In the genomic region with DNA sequence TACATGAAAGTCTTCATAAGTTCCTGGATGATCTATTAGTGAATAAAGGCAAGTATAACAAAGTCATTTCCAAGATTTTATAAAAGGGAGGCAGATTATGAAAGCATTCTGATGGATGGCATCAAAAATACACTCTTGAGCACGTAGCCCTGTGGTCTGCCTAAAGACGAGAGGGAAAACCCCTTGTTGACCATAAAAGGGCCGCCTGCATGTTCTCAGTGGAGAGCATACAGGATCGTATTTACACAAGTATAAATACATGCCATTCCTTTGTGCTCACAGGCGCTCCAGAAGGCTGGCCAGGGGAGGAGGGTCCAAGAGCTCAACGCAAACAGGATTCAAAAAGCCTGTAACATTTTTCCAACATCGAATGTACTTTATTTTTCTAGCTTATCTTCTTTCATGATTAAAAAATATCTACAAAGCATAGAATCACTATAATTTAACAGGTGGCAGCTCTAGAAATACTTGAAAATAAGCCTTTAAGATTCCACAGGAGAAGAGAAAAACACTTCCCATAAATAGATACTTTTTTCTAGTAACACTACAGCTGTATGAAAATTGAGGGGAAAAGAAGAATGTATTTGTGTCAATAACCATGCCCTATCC, we compare ENCODE assay signal across 9 cellular contexts. TPM values are rescaled to one million over a fixed set of nuclear protein-coding genes. Genes with fewer than 3 reads are reported as not detected.
DNase-seq lines count a peak whose midpoint lies in the region; ATAC-seq, FAIRE-seq and TF ChIP-seq lines count a peak whose summit lies in the region.
"Had no signal": no experiment of that assay in that cellular context is flagged by ENCODE, and none has a peak within 500 bp of the region (broad histone marks: within the 10 kb centered on the region; RNA-seq: fewer than 3 reads in every experiment).

No MANE protein-coding gene starts in this region.

- POLR2A ChIA-PET in MCF 10A (lab: Yijun Ruan, JAX) (interaction anchor here (1.0 kb wide), 1 partner anchor 117 kb away, joined by 4 read pairs; no protein-coding TSS in a partner anchor), HepG2 (lab: Yijun Ruan, JAX) (interaction anchor here (0.9 to 1.8 kb wide), 5 partner anchors 8 to 30 kb away, joined by 3 to 13 read pairs (median 4); no protein-coding TSS in a partner anchor)
- POLR2A ChIA-PET in CD8-positive, alpha-beta T cell (lab: Charles Lee) = no interaction called here

- TF ChIP-seq RAD21 in HepG2 (CRISPR knock-in tag; IDR thresholded peaks at IDR 0.05) = no peak

- no peaks in the 10 kb centered on the region for H3K27me3 Mint-ChIP-seq in MCF 10A (ENCODE audit: insufficient read depth, unreplicated experiment)
- no peaks in the 10 kb centered on the region for H3K27me3 Mint-ChIP-seq in activated naive CD8-positive, alpha-beta T cell treated with anti-CD3 and anti-CD28 coated beads for 36 hours
- H3K27me3 Mint-ChIP-seq in CD8-positive, alpha-beta T cell (ENCODE audit: low read depth) = no peaks in the 10 kb centered on the region

- ATAC-seq in HepG2 (peak; percentile 100), HG03135 (IDR thresholded peaks at IDR 0.05; ENCODE audit: unreplicated experiment) (no peak)
- no peak for ATAC-seq in CD8-positive, alpha-beta T cell

- intact Hi-C loops in MCF 10A (cut with micrococcal nuclease) (no loop called here), HepG2 (cut with micrococcal nuclease; ENCODE audit: unreplicated experiment) (loop anchor here (1.0 kb wide), 1 partner anchor 11 kb away; no protein-coding TSS in a partner anchor)
- intact Hi-C loops in CD8-positive, alpha-beta T cell (cut with DNase I, micrococcal nuclease) = no loop called here

- peak overlapping the region in 2 of 3 experiments; percentile 57; a peak in 2 of 6 replicates for H3K4me3 ChIP-seq in HepG2 (replicated peaks in 1 of 3; ENCODE audit: insufficient read depth in 1 of 3, low read depth in 2 of 3, low read length in 3 of 3)
- H3K4me3 ChIP-seq in effector memory CD4-positive, alpha-beta T cell (ENCODE audit: insufficient read depth, low read depth, low read length, poor library complexity, severe bottlenecking) = no peak overlapping the region
- no peak overlapping the region for H3K4me3 ChIP-seq in CD8-positive, alpha-beta T cell (ENCODE audit: low read depth, low read length)

- no peak for TF ChIP-seq CTCF in MCF 10A (IDR thresholded peaks at IDR 0.05; ENCODE audit: unreplicated experiment)
- no peak for TF ChIP-seq CTCF in HepG2 (CRISPR knock-in tag; IDR thresholded peaks at IDR 0.05)
- no peak for TF ChIP-seq CTCF in CD8-positive, alpha-beta T cell (IDR thresholded peaks at IDR 0.05)

- peak overlapping the region; percentile 12 for H3K27ac Mint-ChIP-seq in MCF 10A (ENCODE audit: low read depth, unreplicated experiment)
- H3K27ac Mint-ChIP-seq in activated naive CD8-positive, alpha-beta T cell treated with anti-CD3 and anti-CD28 coated beads for 36 hours = no peak overlapping the region
- no peak overlapping the region for H3K27ac Mint-ChIP-seq in CD8-positive, alpha-beta T cell

- peak overlapping the region; percentile 69 for H3K9ac ChIP-seq in HepG2 (ENCODE audit: insufficient read depth, low read depth, low read length)

- CTCF ChIA-PET in MCF 10A (lab: Yijun Ruan, JAX) = no interaction called here
- CTCF ChIA-PET in HepG2 (lab: Yijun Ruan, JAX; ENCODE audit: low intra/inter-chr PET ratio, low total read pairs) = no interaction called here
- CTCF ChIA-PET in CD8-positive, alpha-beta T cell (lab: Charles Lee) = no interaction called here

- H3K4me3 Mint-ChIP-seq in MCF 10A (ENCODE audit: unreplicated experiment) = no peak overlapping the region
- no peak overlapping the region for H3K4me3 Mint-ChIP-seq in activated naive CD8-positive, alpha-beta T cell treated with anti-CD3 and anti-CD28 coated beads for 36 hours
- no peak overlapping the region for H3K4me3 Mint-ChIP-seq in CD8-positive, alpha-beta T cell

- in situ Hi-C loops in ACHN (cut with HindIII; ENCODE audit: low pct_ligation_motif_present, low pct_unique_long_range_greater_than_20kb, low sequenced_read_pairs) (no loop called here), HepG2 (cut with HindIII; ENCODE audit: extremely low pct_ligation_motif_present, low pct_unique_long_range_greater_than_20kb) (no loop called here)

- H2AFZ ChIP-seq in HepG2 (ENCODE audit: low read length) = no peak overlapping the region

- 4% methylated on average over 7 of the region's 7 CpGs for WGBS in HepG2 (ENCODE audit: low lambda C conversion rate)

- peaks cover 44% of the 10 kb centered on the region for H3K4me1 ChIP-seq in HepG2 (ENCODE audit: insufficient read depth, low read length)
- H3K4me1 ChIP-seq in effector memory CD4-positive, alpha-beta T cell (ENCODE audit: control insufficient read depth, insufficient read depth, low read length, poor library complexity, severe bottlenecking) = no peaks in the 10 kb centered on the region
- H3K4me1 ChIP-seq in CD8-positive, alpha-beta T cell (ENCODE audit: insufficient read depth, low read length) = no peaks in the 10 kb centered on the region

- H3K9me3 Mint-ChIP-seq in MCF 10A (ENCODE audit: unreplicated experiment) = no peaks in the 10 kb centered on the region
- H3K9me3 Mint-ChIP-seq in activated naive CD8-positive, alpha-beta T cell treated with anti-CD3 and anti-CD28 coated beads for 36 hours = no peaks in the 10 kb centered on the region
- H3K9me3 Mint-ChIP-seq in CD8-positive, alpha-beta T cell = no peaks in the 10 kb centered on the region

- peak; percentile 95 for DNase-seq in ACHN
- peak; percentile 1 to 93 (median 67) for DNase-seq in NCI-H1417 (lab: John Stamatoyannopoulos, UW)
- peak; percentile 77 for DNase-seq in MCF 10A (ENCODE audit: unreplicated experiment)
- DNase-seq in HepG2 (ENCODE audit: low spot score) = peak; percentile 98
- no peak for DNase-seq in activated naive CD8-positive, alpha-beta T cell treated with anti-CD3 and anti-CD28 coated beads for 36 hours
- DNase-seq in effector memory CD4-positive, alpha-beta T cell = no peak
- DNase-seq in CD8-positive, alpha-beta T cell = no peak

- peak overlapping the region; percentile 77 for H3K4me2 ChIP-seq in HepG2 (ENCODE audit: low read depth, low read length)

- no peaks in the 10 kb centered on the region for H3K27me3 ChIP-seq in HepG2 (ENCODE audit: control insufficient read depth in 1 of 2, insufficient read depth in 2 of 2, low read length in 2 of 2)
- no peaks in the 10 kb centered on the region for H3K27me3 ChIP-seq in effector memory CD4-positive, alpha-beta T cell (replicated peaks; ENCODE audit: control insufficient read depth, insufficient read depth, low read length, poor library complexity, severe bottlenecking)
- no peaks in the 10 kb centered on the region for H3K27me3 ChIP-seq in CD8-positive, alpha-beta T cell (ENCODE audit: insufficient read depth, low read length)

- peak; percentile 55 for FAIRE-seq in HepG2 (lab: Jason Lieb, UNC)

- peak; percentile 26 to 85; a peak in 2 of 4 replicates for TF ChIP-seq EP300 in HepG2 (IDR thresholded peaks at IDR 0.05; ENCODE audit: low read depth in 2 of 2, low read length in 2 of 2)
- TF ChIP-seq EP300 in HepG2 (CRISPR knock-in tag; IDR thresholded peaks at IDR 0.05; ENCODE audit: borderline replicate concordance) = peak; percentile 76; the same call in 1 of the 2 replicates

- peaks cover 48% of the 10 kb centered on the region for H3K4me1 Mint-ChIP-seq in MCF 10A (ENCODE audit: insufficient read depth, unreplicated experiment)
- H3K4me1 Mint-ChIP-seq in activated naive CD8-positive, alpha-beta T cell treated with anti-CD3 and anti-CD28 coated beads for 36 hours = no peaks in the 10 kb centered on the region
- no peaks in the 10 kb centered on the region for H3K4me1 Mint-ChIP-seq in CD8-positive, alpha-beta T cell (ENCODE audit: low read depth)

- H3K36me3 Mint-ChIP-seq in MCF 10A (ENCODE audit: insufficient read depth, unreplicated experiment) = no peaks in the 10 kb centered on the region
- no peaks in the 10 kb centered on the region for H3K36me3 Mint-ChIP-seq in activated naive CD8-positive, alpha-beta T cell treated with anti-CD3 and anti-CD28 coated beads for 36 hours
- H3K36me3 Mint-ChIP-seq in CD8-positive, alpha-beta T cell = no peaks in the 10 kb centered on the region

- H3K9me3 ChIP-seq in HepG2 (ENCODE audit: low read length) = no peaks in the 10 kb centered on the region
- no peaks in the 10 kb centered on the region for H3K9me3 ChIP-seq in effector memory CD4-positive, alpha-beta T cell (ENCODE audit: control insufficient read depth, low read length)
- no peaks in the 10 kb centered on the region for H3K9me3 ChIP-seq in CD8-positive, alpha-beta T cell (ENCODE audit: low read length)

- BruUV-seq in MCF 10A (replicated peaks; lab: Mats Ljungman, UMichigan) = no TSS peak
- BruUV-seq in HepG2 (replicated peaks; lab: Mats Ljungman, UMichigan) = TSS peak; percentile 99

- no peaks in the 10 kb centered on the region for H3K36me3 ChIP-seq in HepG2 (replicated peaks in 1 of 2; ENCODE audit: control insufficient read depth in 1 of 2, insufficient read depth in 2 of 2, low read length in 2 of 2)
- no peaks in the 10 kb centered on the region for H3K36me3 ChIP-seq in effector memory CD4-positive, alpha-beta T cell (ENCODE audit: control insufficient read depth, insufficient read depth, low read length)
- H3K36me3 ChIP-seq in CD8-positive, alpha-beta T cell (ENCODE audit: insufficient read depth, low read length) = no peaks in the 10 kb centered on the region

- TF ChIP-seq POLR2A in HepG2 (IDR thresholded peaks at IDR 0.05; ENCODE audit: insufficient read depth in 1 of 2, low read depth in 2 of 2, low read length in 2 of 2) = no peak

- H4K20me1 ChIP-seq in HepG2 (ENCODE audit: insufficient read depth, low read length) = no peaks in the 10 kb centered on the region

- H3K79me2 ChIP-seq in HepG2 (ENCODE audit: insufficient read depth, low read length) = peaks cover 6% of the 10 kb centered on the region

- peak overlapping the region; percentile 91 for H3K27ac ChIP-seq in HepG2 (ENCODE audit: extremely low read length, insufficient read depth, low read length)
- no peak overlapping the region for H3K27ac ChIP-seq in effector memory CD4-positive, alpha-beta T cell (ENCODE audit: insufficient read depth, low read length, poor library complexity, severe bottlenecking)
- H3K27ac ChIP-seq in CD8-positive, alpha-beta T cell (ENCODE audit: low read depth, low read length) = no peak overlapping the region

RNA-seq across cellular contexts. Expression of a gene that starts 29.6 kb away (rescaled TPM):
- total RNA-seq in MCF 10A (2022) = 74.8 and 83.7 TPM in 2 replicates
- 6.8 and 9.1 TPM in 2 replicates for total RNA-seq in HepG2 (2016; rRNA removed; fragmentation: Illumina TruSeq; extraction: Trizol)
- 1.2 and 1.8 TPM in 2 replicates for total RNA-seq in HepG2 (2016; cell fraction: cytosol; rRNA removed; fragmentation: Illumina TruSeq; extraction: Trizol; ENCODE audit: low read depth)
- 8.4 and 8.6 TPM in 2 replicates for total RNA-seq in HepG2 (2016; cell fraction: insoluble cytoplasmic fraction; rRNA removed; fragmentation: Illumina TruSeq; extraction: Trizol)
- total RNA-seq in HepG2 (2016; cell fraction: membrane; rRNA removed; fragmentation: Illumina TruSeq; extraction: Trizol) = 3.8 and 6.4 TPM in 2 replicates
- 14.5 and 17.0 TPM in 2 replicates for total RNA-seq in HepG2 (2016; cell fraction: nucleus; rRNA removed; fragmentation: Illumina TruSeq; extraction: Trizol)
- 4.1 and 4.6 TPM in 2 replicates for polyA plus RNA-seq in HepG2 (2011; rRNA removed)
- polyA plus RNA-seq in HepG2 (2011; cell fraction: cytosol; rRNA removed) = 2.0 and 2.9 TPM in 2 replicates
- 2.3 and 2.9 TPM in 2 replicates for polyA plus RNA-seq in HepG2 (2011; cell fraction: nucleus; rRNA removed)
- polyA plus RNA-seq in HepG2 (2012) = 6.0 and 8.4 TPM in 2 replicates
- 0.43 and 0.67 TPM in 2 replicates for polyA plus RNA-seq in HepG2 (2016; cell fraction: cytosol; fragmentation: Illumina TruSeq; extraction: Trizol; ENCODE audit: low read depth)
- polyA plus RNA-seq in HepG2 (2016; cell fraction: insoluble cytoplasmic fraction; fragmentation: Illumina TruSeq; extraction: Trizol; ENCODE audit: low read depth) = 7.1 and 7.3 TPM in 2 replicates
- 2.5 and 2.7 TPM in 2 replicates for polyA plus RNA-seq in HepG2 (2016; cell fraction: membrane; fragmentation: Illumina TruSeq; extraction: Trizol; ENCODE audit: low read depth)
- 8.0 and 8.3 TPM in 2 replicates for polyA plus RNA-seq in HepG2 (2016; cell fraction: nucleus; fragmentation: Illumina TruSeq; extraction: Trizol; ENCODE audit: insufficient read depth, low read depth)
- 5.0 TPM in 1 of 2 replicates, not detected in the other for polyA minus RNA-seq in HepG2 (2011; rRNA and poly(A)+ RNA removed; ENCODE audit: low replicate concordance)
- polyA minus RNA-seq in HepG2 (2011; cell fraction: cytosol; rRNA and poly(A)+ RNA removed) = 9.2 and 11.6 TPM in 2 replicates
- 40.5 and 45.4 TPM in 2 replicates for polyA minus RNA-seq in HepG2 (2011; cell fraction: nucleus; rRNA and poly(A)+ RNA removed)
- total RNA-seq in activated naive CD8-positive, alpha-beta T cell treated with anti-CD3 and anti-CD28 coated beads for 36 hours = not detected
- total RNA-seq in CD8-positive, alpha-beta T cell = not detected
- total RNA-seq: T-helper 2 cell treated with Interferon-gamma antibody and Interleukin-4, amounts not matched to agents 100 ng/mL and 5 ng/mL, for 36 hours had no signal

Comparison
In these comparisons a context has a peak if more than half of its experiments do, and no peak if none do; other contexts are left out.
1. DNase-seq: peak in ACHN (single experiment), NCI-H1417 (3 of 3), MCF 10A (single experiment) and HepG2 (single experiment); none in activated naive CD8-positive, alpha-beta T cell treated with anti-CD3 and anti-CD28 coated beads for 36 hours (single experiment), effector memory CD4-positive, alpha-beta T cell (0 of 3) and CD8-positive, alpha-beta T cell (0 of 7).
2. H3K4me3 ChIP-seq: peak in HepG2 (2 of 3); none in effector memory CD4-positive, alpha-beta T cell (single experiment) and CD8-positive, alpha-beta T cell (single experiment).